Comparison of ENCODE assay signal across 12 cellular contexts in genomic region chr7:29606287-29606721, GRCh38. TPM values are rescaled to one million over a fixed set of nuclear protein-coding genes. Genes with fewer than 3 reads are reported as not detected.
DNase-seq lines count a peak whose midpoint lies in the region; ATAC-seq and TF ChIP-seq lines count a peak whose summit lies in the region.
"Had no signal": no experiment of that assay in that cellular context is flagged by ENCODE, and none has a peak within 500 bp of the region (broad histone marks: within the 10 kb centered on the region; RNA-seq: fewer than 3 reads in every experiment).

No MANE protein-coding gene starts in this region.

- POLR2A ChIA-PET in WTC11 (lab: Charles Lee), result no interaction called here

- H3K4me3 Mint-ChIP-seq in WTC11, result no peak overlapping the region
- H3K4me3 Mint-ChIP-seq: activated naive CD8-positive, alpha-beta T cell treated with anti-CD3 and anti-CD28 coated beads, Interleukin-2, amount 10 ng/mL, durations not matched to agents 7 days and 5 days had no signal

- TF ChIP-seq CTCF in left ventricle myocardium inferior (IDR thresholded peaks at IDR 0.05; ENCODE audit: borderline replicate concordance), result no peak
- no peak for TF ChIP-seq CTCF in uterus (IDR thresholded peaks at IDR 0.05)
- no peak for TF ChIP-seq CTCF in WTC11 (IDR thresholded peaks at IDR 0.05)

- H3K27me3 ChIP-seq in left ventricle myocardium inferior (ENCODE audit: low read depth), result peaks cover 4% of the 10 kb centered on the region
- no peaks in the 10 kb centered on the region for H3K27me3 ChIP-seq in uterus

- intact Hi-C loops in Right ventricle myocardium superior (cut with DNase I), result no loop called here
- intact Hi-C loops in left ventricle myocardium inferior (cut with micrococcal nuclease), result no loop called here
- intact Hi-C loops in uterus (cut with DNase I; ENCODE audit: low total_unique reads), result no loop called here

- peaks cover 3% of the 10 kb centered on the region for H3K36me3 Mint-ChIP-seq in WTC11
- H3K36me3 Mint-ChIP-seq: activated naive CD8-positive, alpha-beta T cell treated with anti-CD3 and anti-CD28 coated beads, Interleukin-2, amount 10 ng/mL, durations not matched to agents 7 days and 5 days had no signal

- no peak for DNase-seq in Right ventricle myocardium superior
- DNase-seq in left ventricle myocardium inferior, result no peak
- DNase-seq in amniotic stem cell (lab: John Stamatoyannopoulos, UW), result peak; percentile 22
- peak; percentile 66 for DNase-seq in iris pigment epithelial cell (ENCODE audit: low read depth)
- DNase-seq in uterus, result peak; percentile 26 to 47
- no peak for DNase-seq in WTC11 (ENCODE audit: low spot score)
- no peak for DNase-seq in NCI-H1436 (lab: John Stamatoyannopoulos, UW)
- DNase-seq: activated CD4-positive, CD25-positive, alpha-beta regulatory T cell; activated naive CD8-positive, alpha-beta T cell treated with anti-CD3 and anti-CD28 coated beads, Interleukin-2, amount 10 ng/mL, durations not matched to agents 7 days and 5 days; NCI-H526; stimulated activated CD8-positive, alpha-beta memory T cell treated with anti-CD3 and anti-CD28 coated beads, Interleukin-4, amount 100 ng/mL, for 48 hours had no signal

- H3K36me3 ChIP-seq in left ventricle myocardium inferior (no peaks in the 10 kb centered on the region), uterus (no peaks in the 10 kb centered on the region)

- H3K4me3 ChIP-seq in left ventricle myocardium inferior (no peak overlapping the region), uterus (no peak overlapping the region)

- H3K27ac ChIP-seq in left ventricle myocardium inferior (replicated peaks) (no peak overlapping the region), uterus (peak overlapping the region in 1 of 2 donors; percentile 23)

- H3K4me1 Mint-ChIP-seq in WTC11, result peaks cover 27% of the 10 kb centered on the region
- H3K4me1 Mint-ChIP-seq: activated naive CD8-positive, alpha-beta T cell treated with anti-CD3 and anti-CD28 coated beads, Interleukin-2, amount 10 ng/mL, durations not matched to agents 7 days and 5 days had no signal

- H3K9me3 Mint-ChIP-seq in WTC11, result peaks cover 8% of the 10 kb centered on the region

- no peak overlapping the region for H3K27ac Mint-ChIP-seq in WTC11
- H3K27ac Mint-ChIP-seq: activated naive CD8-positive, alpha-beta T cell treated with anti-CD3 and anti-CD28 coated beads, Interleukin-2, amount 10 ng/mL, durations not matched to agents 7 days and 5 days had no signal

- H3K4me1 ChIP-seq in left ventricle myocardium inferior, result peaks cover 8% of the 10 kb centered on the region
- no peaks in the 10 kb centered on the region for H3K4me1 ChIP-seq in uterus

- H3K9me3 ChIP-seq in left ventricle myocardium inferior (replicated peaks) (no peaks in the 10 kb centered on the region), uterus (no peaks in the 10 kb centered on the region)

- CTCF ChIA-PET in WTC11 (lab: Charles Lee), result interaction anchor here (1.1 to 1.6 kb wide), 2 partner anchors 17 to 31 kb away, joined by 3 to 6 read pairs; no protein-coding TSS in a partner anchor

- H3K27me3 Mint-ChIP-seq in WTC11 (ENCODE audit: low read depth), result peaks cover 7% of the 10 kb centered on the region

- TF ChIP-seq POLR2A in uterus (IDR thresholded peaks at IDR 0.05), result no peak

- peak; percentile 57 for ATAC-seq in Right ventricle myocardium superior (ENCODE audit: poor library complexity)
- ATAC-seq in WTC11, result no peak
- ATAC-seq in HG02678 (IDR thresholded peaks at IDR 0.05; ENCODE audit: unreplicated experiment), result no peak

TF ChIP-seq in WTC11, 78 proteins besides CTCF, POLR2A, EP300 and RAD21:
- TF ChIP-seq TP53 (CRISPR knock-in tag; IDR thresholded peaks at IDR 0.05) (no peak), JUN (CRISPR knock-in tag; IDR thresholded peaks at IDR 0.05) (no peak), STAT6 (CRISPR knock-in tag; conservative IDR thresholded peaks at IDR 0.05; ENCODE audit: low read depth) (no peak), SMAD4 (CRISPR knock-in tag; IDR thresholded peaks at IDR 0.05) (no peak)

RNA-seq across cellular contexts. Expression of gene PRR15, which starts 42.7 kb away (rescaled TPM):
- total RNA-seq in Right ventricle myocardium superior (not detected), left ventricle myocardium inferior (not detected), uterus (1 to 10 TPM in 2 of 4 donors, not detected in 2; 1.8 to 2.3 TPM), WTC11 (2021) (17.6 to 22.7 TPM (median 21.2 TPM) in 3 replicates)
- total RNA-seq: activated naive CD8-positive, alpha-beta T cell treated with anti-CD3 and anti-CD28 coated beads, Interleukin-2, amount 10 ng/mL, durations not matched to agents 7 days and 5 days had no signal

Comparison
In these comparisons a context has a peak if more than half of its experiments do, and no peak if none do; other contexts are left out.
1. DNase-seq: peak in amniotic stem cell (single experiment), iris pigment epithelial cell (single experiment) and uterus (2 of 2); none in Right ventricle myocardium superior (single experiment), left ventricle myocardium inferior (single experiment), WTC11 (single experiment) and NCI-H1436 (single experiment).